In the genomic region with DNA sequence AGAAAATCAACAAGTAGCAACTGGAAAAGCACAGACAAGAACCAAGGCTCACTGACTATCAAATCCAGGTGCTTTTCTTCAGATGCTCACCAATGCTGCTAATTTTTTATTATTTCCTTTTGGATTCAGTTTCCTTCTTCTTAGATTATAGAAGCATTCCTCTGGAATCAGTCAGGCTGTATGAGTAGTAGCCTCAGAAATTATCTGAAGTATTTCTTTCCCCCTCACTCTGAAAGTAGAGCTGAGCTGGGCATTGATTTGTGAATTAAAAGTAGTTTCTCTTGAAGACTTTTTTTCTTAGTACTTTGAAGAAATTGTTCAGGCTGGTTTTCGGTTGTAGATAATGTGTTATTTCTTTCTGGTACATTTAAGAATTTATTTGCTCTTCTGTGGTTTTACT, we compare ENCODE assay signal across 16 cellular contexts.
A peak's percentile ranks its signal among the peaks of the same experiment; 100 is the strongest.
DNase-seq lines count a peak whose midpoint lies in the region; ATAC-seq and TF ChIP-seq lines count a peak whose summit lies in the region.
"Had no signal": no experiment of that assay in that cellular context is flagged by ENCODE, and none has a peak within 500 bp of the region (broad histone marks: within the 10 kb centered on the region; RNA-seq: fewer than 3 reads in every experiment).

No MANE protein-coding gene starts in this region.

- H3K4me3 ChIP-seq in Karpas-422 (ENCODE audit: low read length): no peak overlapping the region
- H3K4me3 ChIP-seq in brain microvascular endothelial cell (ENCODE audit: low read depth, low read length): no peak overlapping the region
- no peak overlapping the region for H3K4me3 ChIP-seq in thyroid gland (replicated peaks in 1 of 3)
- H3K4me3 ChIP-seq in CD8-positive, alpha-beta memory T cell (ENCODE audit: low read length): no peak overlapping the region
- H3K4me3 ChIP-seq: BLaER1, HAP-1 had no signal

- no peaks in the 10 kb centered on the region for H3K36me3 Mint-ChIP-seq in CD8-positive, alpha-beta memory T cell
- H3K36me3 Mint-ChIP-seq: CD4-positive, alpha-beta memory T cell had no signal

- H3K27me3 ChIP-seq in Karpas-422 (ENCODE audit: low read length) (no peaks in the 10 kb centered on the region), brain microvascular endothelial cell (replicated peaks) (no peaks in the 10 kb centered on the region), thyroid gland (no peaks in the 10 kb centered on the region)
- no peaks in the 10 kb centered on the region for H3K27me3 ChIP-seq in CD8-positive, alpha-beta memory T cell (ENCODE audit: insufficient read depth, low read length, poor library complexity, severe bottlenecking)
- H3K27me3 ChIP-seq: BLaER1 had no signal

- TF ChIP-seq CTCF in brain microvascular endothelial cell (IDR thresholded peaks at IDR 0.05; ENCODE audit: low read depth, low read length, missing control alignments) (no peak), thyroid gland (IDR thresholded peaks at IDR 0.05) (no peak)

- in situ Hi-C loops in brain microvascular endothelial cell (cut with HindIII; ENCODE audit: low pct_ligation_motif_present, low sequenced_read_pairs): no loop called here

- H3K4me2 ChIP-seq in Karpas-422 (ENCODE audit: low read depth, low read length, poor library complexity, severe bottlenecking): no peak overlapping the region
- H3K4me2 ChIP-seq: BLaER1 had no signal

- H3K4me1 ChIP-seq in Karpas-422 (ENCODE audit: low read length) (no peaks in the 10 kb centered on the region), thyroid gland (no peaks in the 10 kb centered on the region)
- no peaks in the 10 kb centered on the region for H3K4me1 ChIP-seq in CD8-positive, alpha-beta memory T cell (ENCODE audit: insufficient read depth, low read length)
- H3K4me1 ChIP-seq: BLaER1, HAP-1 had no signal

- DNase-seq in Karpas-422 (no peak), brain microvascular endothelial cell (peak; percentile 6), hepatic stellate cell (ENCODE audit: low spot score) (peak; percentile 6), NCI-H2107 (lab: John Stamatoyannopoulos, UW) (no peak), thyroid gland (no peak)
- no peak for DNase-seq in CD8-positive, alpha-beta memory T cell
- DNase-seq: Calu3; CD4-positive, alpha-beta memory T cell; DMS79; NCI-H1105; NCI-H2081 had no signal

- H3K9ac ChIP-seq in Karpas-422 (ENCODE audit: low read length): no peak overlapping the region
- H3K9ac ChIP-seq: BLaER1 had no signal

- POLR2A ChIA-PET in CD8-positive, alpha-beta memory T cell (lab: Charles Lee): no interaction called here

- WGBS in thyroid gland, 2 donors: 92 to 95% methylated on average over 1 of the region's 1 CpG

- no peaks in the 10 kb centered on the region for H3K4me1 Mint-ChIP-seq in CD8-positive, alpha-beta memory T cell
- H3K4me1 Mint-ChIP-seq: CD4-positive, alpha-beta memory T cell had no signal

- no peaks in the 10 kb centered on the region for H3K9me2 ChIP-seq in Karpas-422 (replicated peaks; ENCODE audit: insufficient read depth, low read length)

- no peaks in the 10 kb centered on the region for H3K79me2 ChIP-seq in Karpas-422 (ENCODE audit: low read length)

- H2AFZ ChIP-seq in Karpas-422 (ENCODE audit: low read length): peak overlapping the region; percentile 41

- no peak overlapping the region for H3K27ac Mint-ChIP-seq in CD8-positive, alpha-beta memory T cell
- H3K27ac Mint-ChIP-seq: CD4-positive, alpha-beta memory T cell had no signal

- H3K27ac ChIP-seq in Karpas-422 (ENCODE audit: low read length) (no peak overlapping the region), brain microvascular endothelial cell (no peak overlapping the region), thyroid gland (no peak overlapping the region)
- no peak overlapping the region for H3K27ac ChIP-seq in CD8-positive, alpha-beta memory T cell (ENCODE audit: low read depth, low read length)
- H3K27ac ChIP-seq: BLaER1 had no signal

- H3K9me3 ChIP-seq in Karpas-422 (ENCODE audit: low read length) (no peaks in the 10 kb centered on the region), thyroid gland (no peaks in the 10 kb centered on the region)
- H3K9me3 ChIP-seq in CD8-positive, alpha-beta memory T cell (ENCODE audit: low read length): no peaks in the 10 kb centered on the region
- H3K9me3 ChIP-seq: BLaER1, HAP-1 had no signal

- H3K36me3 ChIP-seq in Karpas-422 (ENCODE audit: insufficient read depth, low read length): no peaks in the 10 kb centered on the region
- no peaks in the 10 kb centered on the region for H3K36me3 ChIP-seq in brain microvascular endothelial cell (replicated peaks)
- no peaks in the 10 kb centered on the region for H3K36me3 ChIP-seq in thyroid gland
- no peaks in the 10 kb centered on the region for H3K36me3 ChIP-seq in CD8-positive, alpha-beta memory T cell (ENCODE audit: insufficient read depth, low read length)
- H3K36me3 ChIP-seq: BLaER1, HAP-1 had no signal

- H3K4me3 Mint-ChIP-seq in CD8-positive, alpha-beta memory T cell: no peak overlapping the region
- H3K4me3 Mint-ChIP-seq: CD4-positive, alpha-beta memory T cell had no signal

- H4K20me1 ChIP-seq in Karpas-422 (ENCODE audit: insufficient read depth, low read depth, low read length): no peaks in the 10 kb centered on the region
- H4K20me1 ChIP-seq: BLaER1 had no signal

- CTCF ChIA-PET in CD8-positive, alpha-beta memory T cell (lab: Charles Lee): no interaction called here

- ATAC-seq in GM18868 (IDR thresholded peaks at IDR 0.05; ENCODE audit: unreplicated experiment): no peak
- ATAC-seq: Panc1, Right ventricle myocardium inferior had no signal

- no peak for TF ChIP-seq POLR2A in thyroid gland (IDR thresholded peaks at IDR 0.05)

- peaks cover 0 to 23% (median 6%) of the 10 kb centered on the region in 5 donors for H3K9me3 Mint-ChIP-seq in CD8-positive, alpha-beta memory T cell

- H3K27me3 Mint-ChIP-seq in CD8-positive, alpha-beta memory T cell: no peaks in the 10 kb centered on the region
- H3K27me3 Mint-ChIP-seq: CD4-positive, alpha-beta memory T cell had no signal

- intact Hi-C loops in thyroid gland (cut with DNase I): no loop called here

Comparison
In these comparisons a context has a peak if more than half of its experiments do, and no peak if none do; other contexts are left out.
1. DNase-seq: peak in brain microvascular endothelial cell (single experiment) and hepatic stellate cell (single experiment); none in Karpas-422 (single experiment), NCI-H2107 (single experiment), thyroid gland (0 of 2) and CD8-positive, alpha-beta memory T cell (0 of 5).